Comparison of ENCODE assay signal across 9 cellular contexts in the genomic region with DNA sequence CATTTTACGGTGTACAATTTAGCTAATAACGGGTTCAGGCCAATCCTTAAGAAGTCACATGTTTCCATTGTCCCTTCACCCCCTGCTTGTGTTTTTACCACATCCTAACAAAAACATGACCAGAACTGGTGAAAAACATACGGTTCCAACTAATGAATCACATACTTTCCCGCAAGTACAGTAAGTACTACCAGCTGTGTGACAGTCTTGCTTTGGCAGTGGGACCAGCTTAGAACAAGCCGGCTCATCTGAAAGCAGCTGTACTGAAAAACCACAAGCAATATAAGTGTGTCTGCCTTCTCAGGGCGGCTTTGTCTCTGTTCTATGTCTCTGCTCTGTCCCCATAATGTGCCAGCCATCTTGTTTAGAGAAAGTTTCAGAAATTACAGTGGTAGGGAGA.
DNase-seq lines count a peak whose midpoint lies in the region; FAIRE-seq and TF ChIP-seq lines count a peak whose summit lies in the region.
"Had no signal": no experiment of that assay in that cellular context is flagged by ENCODE, and none has a peak within 500 bp of the region (broad histone marks: within the 10 kb centered on the region; RNA-seq: fewer than 3 reads in every experiment).

No MANE protein-coding gene starts in this region.

- no peak for TF ChIP-seq CTCF in Loucy (conservative IDR thresholded peaks at IDR 0.05; ENCODE audit: low read length)
- TF ChIP-seq CTCF in D721Med (IDR thresholded peaks at IDR 0.05; ENCODE audit: insufficient read depth, missing control alignments) = no peak

- no peak for FAIRE-seq in D721Med (lab: Jason Lieb, UNC)

- H3F3A ChIP-seq in Loucy (ENCODE audit: low read depth) = 0 out of 2 replicates have a peak, but pooled peaks cover 2% of the 10 kb centered on the region

- H3K27ac ChIP-seq in muscle layer of colon (ENCODE audit: low read depth, low read length) = peak overlapping the region; percentile 41

- H4K20me1 ChIP-seq in Loucy (ENCODE audit: insufficient read depth, low read length, poor library complexity, severe bottlenecking) = no peaks in the 10 kb centered on the region

- H3K4me2 ChIP-seq in Loucy (ENCODE audit: low read depth, low read length, poor library complexity, severe bottlenecking) = peak overlapping the region; percentile 32

- H2AFZ ChIP-seq in Loucy (ENCODE audit: low read length) = peak overlapping the region; percentile 67

- H3K9me3 ChIP-seq in Loucy (ENCODE audit: insufficient read depth, low read depth, low read length) (no peaks in the 10 kb centered on the region), muscle layer of colon (ENCODE audit: low read length) (no peaks in the 10 kb centered on the region)

- DNase-seq in AG08395 (ENCODE audit: low spot score) (peak; percentile 92), dedifferentiated amniotic fluid mesenchymal stem cell (ENCODE audit: extremely low spot score) (peak; percentile 92), NCI-H2196 (lab: John Stamatoyannopoulos, UW; ENCODE audit: unreplicated experiment) (no peak), cortex of kidney (lab: John Stamatoyannopoulos, UW) (no peak), SW480 (ENCODE audit: low spot score) (no peak), D721Med (ENCODE audit: insufficient read length, low spot score) (no peak)
- DNase-seq: activated effector memory CD4-positive, alpha-beta T cell treated with anti-CD3 and anti-CD28 coated beads, Interleukin-2, amount 50 U/mL, for 16 hours had no signal

- no peaks in the 10 kb centered on the region for H3K9me2 ChIP-seq in Loucy (replicated peaks; ENCODE audit: low read depth, low read length)

- H3K36me3 ChIP-seq in Loucy (ENCODE audit: insufficient read depth, low read length) (no peaks in the 10 kb centered on the region), muscle layer of colon (ENCODE audit: insufficient read depth, low read length) (no peaks in the 10 kb centered on the region)

- H3K4me1 ChIP-seq in Loucy (ENCODE audit: insufficient read depth, low read length, poor library complexity, severe bottlenecking) = peaks cover 64% of the 10 kb centered on the region
- H3K4me1 ChIP-seq in muscle layer of colon (ENCODE audit: insufficient read depth, low read length) = peaks cover 60% of the 10 kb centered on the region

- no peaks in the 10 kb centered on the region for H3K79me2 ChIP-seq in Loucy (ENCODE audit: insufficient read depth, low read length)

- no peak overlapping the region for H3K4me3 ChIP-seq in Loucy (ENCODE audit: low read length, poor library complexity, severe bottlenecking)
- H3K4me3 ChIP-seq in muscle layer of colon (ENCODE audit: low read depth in 1 of 2, low read length in 2 of 2) = no peak overlapping the region

- peak overlapping the region; percentile 16 for H3K9ac ChIP-seq in Loucy (ENCODE audit: low read depth, low read length, poor library complexity, severe bottlenecking)
- no peak overlapping the region for H3K9ac ChIP-seq in muscle layer of colon (ENCODE audit: low read length)

- H3K27me3 ChIP-seq in Loucy (ENCODE audit: insufficient read depth, low read length, poor library complexity, severe bottlenecking) = no peaks in the 10 kb centered on the region
- H3K27me3 ChIP-seq in muscle layer of colon (ENCODE audit: control insufficient read depth in 1 of 2, insufficient read depth in 2 of 2, low read length in 2 of 2) = no peaks in the 10 kb centered on the region

Comparison
In these comparisons a context has a peak if more than half of its experiments do, and no peak if none do; other contexts are left out.
1. DNase-seq: peak in AG08395 (single experiment) and dedifferentiated amniotic fluid mesenchymal stem cell (single experiment); none in NCI-H2196 (single experiment), cortex of kidney (single experiment), SW480 (single experiment) and D721Med (single experiment).